Comparison of ENCODE assay signal across 8 cellular contexts in the genomic region with DNA sequence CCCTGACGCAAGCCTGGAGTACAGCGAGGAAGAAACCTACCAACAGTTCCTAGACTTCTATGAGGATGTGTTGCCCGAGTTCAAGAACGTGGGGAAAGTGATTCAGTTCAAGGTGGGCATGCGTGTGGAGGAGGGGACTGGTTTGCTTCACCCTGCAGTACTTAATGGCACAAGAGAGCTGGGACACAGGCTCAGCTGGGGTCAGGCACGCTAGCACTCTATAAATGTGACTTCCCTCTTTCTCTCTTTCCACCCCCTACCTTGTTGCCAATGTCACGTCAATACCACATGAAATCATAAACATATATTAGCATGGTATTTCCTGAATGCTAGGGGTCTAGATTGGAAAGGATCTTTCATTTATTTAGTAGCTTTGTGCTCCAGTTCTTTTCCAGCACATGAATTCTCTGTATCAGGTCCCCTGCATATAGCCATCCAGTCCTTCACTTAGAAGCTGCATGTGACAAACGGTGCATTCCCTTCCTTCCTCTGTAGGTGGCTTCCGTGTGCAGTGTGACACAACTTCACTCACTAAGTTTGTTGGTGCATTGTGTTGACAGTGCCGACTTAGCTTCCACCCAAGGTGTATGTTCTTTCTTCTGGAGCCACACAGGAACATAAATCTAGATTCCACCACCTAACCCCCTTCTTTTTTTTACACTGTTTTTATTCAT. TPM values are rescaled to one million over a fixed set of nuclear protein-coding genes. Genes with fewer than 3 reads are reported as not detected.
DNase-seq lines count a peak whose midpoint lies in the region; ATAC-seq and TF ChIP-seq lines count a peak whose summit lies in the region.

No MANE protein-coding gene starts in this region.

- H3K27ac Mint-ChIP-seq in T-helper 17 cell: no peak overlapping the region

- ATAC-seq in GM18511 (IDR thresholded peaks at IDR 0.05; ENCODE audit: unreplicated experiment): peak; percentile 73
- peak; percentile 76 for ATAC-seq in HG03103 (IDR thresholded peaks at IDR 0.05; ENCODE audit: low read depth, unreplicated experiment)
- ATAC-seq in T-helper 17 cell: peak; percentile 77

- H3K27me3 Mint-ChIP-seq in T-helper 17 cell: no peaks in the 10 kb centered on the region

- DNase-seq in Ammon's horn (ENCODE audit: low spot score): peak; percentile 32
- no peak for DNase-seq in T-helper 17 cell
- DNase-seq in fibroblast of mammary gland (ENCODE audit: low read depth): peak; percentile 14
- DNase-seq in retinal pigment epithelial cell (ENCODE audit: low read depth): no peak
- DNase-seq in NK-92 treated with Interleukin-12 subunit alpha and Interleukin-12 subunit beta, amount 100 ng/mL, for 24 hours (lab: John Stamatoyannopoulos, UW): no peak
- DNase-seq in NCI-H1105 (lab: John Stamatoyannopoulos, UW): no peak

- no peak overlapping the region for H3K4me3 ChIP-seq in fibroblast of mammary gland (ENCODE audit: control insufficient read depth, low read depth, low read length)
- H3K4me3 ChIP-seq in retinal pigment epithelial cell (ENCODE audit: low read length): no peak overlapping the region

- H3K4me3 Mint-ChIP-seq in T-helper 17 cell: no peak overlapping the region

- TF ChIP-seq CTCF in fibroblast of mammary gland (conservative IDR thresholded peaks at IDR 0.05; ENCODE audit: control insufficient read depth, insufficient read depth, low read depth, low read length): peak; percentile 18
- TF ChIP-seq CTCF in retinal pigment epithelial cell (conservative IDR thresholded peaks at IDR 0.05; ENCODE audit: low read depth, low read length): peak; percentile 64

- no peaks in the 10 kb centered on the region for H3K9me3 ChIP-seq in T-helper 17 cell (ENCODE audit: control insufficient read depth, low read length, poor library complexity, severe bottlenecking)

- H3K36me3 Mint-ChIP-seq in T-helper 17 cell (ENCODE audit: low read depth): peaks cover 2% of the 10 kb centered on the region

- H3K4me1 Mint-ChIP-seq in T-helper 17 cell: peaks cover 23% of the 10 kb centered on the region

RNA-seq across cellular contexts. Expression of a gene that starts 25.6 kb away (rescaled TPM):
- 10 to 100 TPM; 18.5 to 19.6 TPM for total RNA-seq in T-helper 17 cell

RNA-seq across cellular contexts. Expression of a gene that starts 38.7 kb away (rescaled TPM):
- total RNA-seq in T-helper 17 cell: 10 to 100 TPM; 27.0 to 33.3 TPM

Comparison
In these comparisons a context has a peak if more than half of its experiments do, and no peak if none do; other contexts are left out.
1. DNase-seq: peak in Ammon's horn (single experiment) and fibroblast of mammary gland (single experiment); none in T-helper 17 cell (0 of 3), retinal pigment epithelial cell (single experiment), NK-92 treated with Interleukin-12 subunit alpha and Interleukin-12 subunit beta, amount 100 ng/mL, for 24 hours (single experiment) and NCI-H1105 (single experiment).
2. Peak in every context shown above with its lines, with median percentiles within 50 percentile points of each other: ATAC-seq.